Comparison of ENCODE assay signal across 18 cellular contexts in the genomic region with DNA sequence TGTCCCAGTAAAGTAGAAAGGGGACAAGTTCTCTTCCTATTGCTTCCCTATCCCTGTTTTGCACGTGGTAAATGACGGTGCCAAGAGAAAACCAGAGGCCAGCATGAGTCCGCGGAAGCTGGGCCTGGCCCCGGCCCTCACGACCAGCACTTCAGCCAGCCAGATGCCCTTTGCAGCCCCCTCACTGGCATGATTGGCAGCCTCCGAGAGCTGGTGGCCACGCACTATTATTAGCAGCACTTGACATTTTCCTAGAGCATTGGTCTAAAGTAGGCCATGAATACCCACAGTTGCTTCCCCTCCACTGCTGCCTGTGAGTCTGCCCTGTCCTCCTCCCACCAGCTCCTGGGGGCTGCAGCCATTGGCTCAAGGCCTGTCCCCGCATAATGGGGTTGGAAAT.
"Had no signal": no experiment of that assay in that cellular context is flagged by ENCODE, and none has a peak within 500 bp of the region (broad histone marks: within the 10 kb centered on the region; RNA-seq: fewer than 3 reads in every experiment).

No MANE protein-coding gene starts in this region.

- ATAC-seq: body of pancreas; effector memory CD8-positive, alpha-beta T cell; left lobe of liver; naive thymus-derived CD8-positive, alpha-beta T cell; right lobe of liver; stimulated activated naive CD8-positive, alpha-beta T cell treated with anti-CD3 and anti-CD28 coated beads, Interleukin-15, amount 100 ng/mL, for 72 hours had no signal

- DNase-seq: activated B cell treated with CpG ODN at 0.5 μM for 24 hours; activated CD4-positive, alpha-beta T cell treated with anti-CD3 and anti-CD28 coated beads, Interleukin-2, amount 10 ng/mL, durations not matched to agents 24 days and 14 days; activated CD8-positive, alpha-beta memory T cell treated with anti-CD3 and anti-CD28 coated beads for 24 hours; activated naive CD8-positive, alpha-beta T cell treated with anti-CD3 and anti-CD28 coated beads for 36 hours; amygdala; body of pancreas; cerebellar nuclear complex; effector memory CD8-positive, alpha-beta T cell; foreskin melanocyte; naive thymus-derived CD8-positive, alpha-beta T cell; nucleus accumbens; posterior cingulate gyrus; right lobe of liver; stimulated activated CD4-positive, alpha-beta T cell treated with anti-CD3 and anti-CD28 coated beads, Interleukin-1b, Interleukin-23, amount 100 ng/mL, for 48 hours; stimulated activated naive CD8-positive, alpha-beta T cell treated with anti-CD3 and anti-CD28 coated beads, Interleukin-15, amount 100 ng/mL, for 72 hours; T-helper 2 cell; testis had no signal
